In genomic region chr4:47145630-47146029, GRCh38 we compare ENCODE assay signal across 8 cellular contexts.
DNase-seq lines count a peak whose midpoint lies in the region; ATAC-seq and TF ChIP-seq lines count a peak whose summit lies in the region.

No MANE protein-coding gene starts in this region.

- peaks cover 3% of the 10 kb centered on the region for H3K4me1 ChIP-seq in osteoblast (ENCODE audit: insufficient read depth, low read length)

- H4K20me1 ChIP-seq in osteoblast (ENCODE audit: insufficient read depth, low read length) = no peaks in the 10 kb centered on the region

- H3K27ac ChIP-seq in RWPE1 (no peak overlapping the region), osteoblast (ENCODE audit: low read depth, low read length) (no peak overlapping the region)

- DNase-seq in NCI-H2171 treated with DMSO at 0.1 percent for 48 hours (lab: John Stamatoyannopoulos, UW) (peak; percentile 2), NCI-H2171 (lab: John Stamatoyannopoulos, UW) (no peak), RWPE1 (ENCODE audit: low spot score) (peak; percentile 8), osteoblast (ENCODE audit: insufficient read length, low spot score, missing footprints) (peak; percentile 25), cortex of kidney (lab: John Stamatoyannopoulos, UW) (no peak), HuH-7.5 (ENCODE audit: low spot score) (no peak), NCI-H446 treated with DMSO at 0.1 percent for 48 hours (lab: John Stamatoyannopoulos, UW) (no peak)

- CTCF ChIA-PET in RWPE1 (lab: Yijun Ruan, JAX) = no interaction called here

- no peaks in the 10 kb centered on the region for H3K79me2 ChIP-seq in osteoblast (ENCODE audit: insufficient read depth, low read length)

- TF ChIP-seq CTCF in RWPE1 (conservative IDR thresholded peaks at IDR 0.05; ENCODE audit: low read depth) (no peak), osteoblast (IDR thresholded peaks at IDR 0.05; ENCODE audit: extremely low read depth, low read depth, low read length) (no peak)

- no peaks in the 10 kb centered on the region for H3K27me3 ChIP-seq in osteoblast (ENCODE audit: insufficient read depth, low read length)

- peak overlapping the region; percentile 33 for H3K4me2 ChIP-seq in osteoblast (ENCODE audit: insufficient read depth, low read length)

- H3K9me3 ChIP-seq in osteoblast (ENCODE audit: low read depth, low read length) = no peaks in the 10 kb centered on the region

- H2AFZ ChIP-seq in osteoblast (ENCODE audit: low read length) = no peak overlapping the region

- no peaks in the 10 kb centered on the region for H3K36me3 ChIP-seq in osteoblast (ENCODE audit: insufficient read depth, low read length)

- ATAC-seq in HG02852 (IDR thresholded peaks at IDR 0.05; ENCODE audit: unreplicated experiment) = peak; percentile 99

- POLR2A ChIA-PET in RWPE1 (lab: Yijun Ruan, JAX; ENCODE audit: low non-redundant PET) = no interaction called here

- H3K4me3 ChIP-seq in osteoblast (ENCODE audit: insufficient read depth, low read length) = no peak overlapping the region

Comparison
In these comparisons a context has a peak if more than half of its experiments do, and no peak if none do; other contexts are left out.
1. DNase-seq: peak in NCI-H2171 treated with DMSO at 0.1 percent for 48 hours (single experiment), RWPE1 (single experiment) and osteoblast (single experiment); none in NCI-H2171 (single experiment), cortex of kidney (single experiment), HuH-7.5 (single experiment) and NCI-H446 treated with DMSO at 0.1 percent for 48 hours (single experiment).